In the genomic region with DNA sequence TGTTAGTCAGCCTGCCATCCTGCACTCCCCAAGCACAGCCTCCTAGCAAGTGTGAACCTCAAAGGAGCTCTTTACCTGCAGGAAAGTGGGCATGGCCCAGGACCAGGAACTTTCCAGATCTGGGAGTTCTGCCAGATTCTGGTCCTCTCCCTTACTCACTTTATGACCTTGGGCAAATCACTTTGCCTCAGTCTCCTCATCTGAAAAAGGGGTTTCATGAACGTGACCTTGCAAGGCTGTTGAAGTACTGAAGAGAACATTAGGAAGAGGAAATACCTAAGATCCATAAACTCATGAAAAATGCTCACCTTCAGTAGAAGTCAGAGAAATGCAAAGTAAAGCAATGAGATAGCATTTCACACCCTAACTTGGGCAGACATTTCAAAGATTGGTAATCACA, we compare ENCODE assay signal across 2 cellular contexts.
A peak's percentile ranks its signal among the peaks of the same experiment; 100 is the strongest.
TF ChIP-seq lines count a peak whose summit lies in the region.

No MANE protein-coding gene starts in this region.

TF ChIP-seq in HepG2, 621 proteins besides CTCF, POLR2A, EP300 and RAD21:
- TF ChIP-seq, protein P1, sequence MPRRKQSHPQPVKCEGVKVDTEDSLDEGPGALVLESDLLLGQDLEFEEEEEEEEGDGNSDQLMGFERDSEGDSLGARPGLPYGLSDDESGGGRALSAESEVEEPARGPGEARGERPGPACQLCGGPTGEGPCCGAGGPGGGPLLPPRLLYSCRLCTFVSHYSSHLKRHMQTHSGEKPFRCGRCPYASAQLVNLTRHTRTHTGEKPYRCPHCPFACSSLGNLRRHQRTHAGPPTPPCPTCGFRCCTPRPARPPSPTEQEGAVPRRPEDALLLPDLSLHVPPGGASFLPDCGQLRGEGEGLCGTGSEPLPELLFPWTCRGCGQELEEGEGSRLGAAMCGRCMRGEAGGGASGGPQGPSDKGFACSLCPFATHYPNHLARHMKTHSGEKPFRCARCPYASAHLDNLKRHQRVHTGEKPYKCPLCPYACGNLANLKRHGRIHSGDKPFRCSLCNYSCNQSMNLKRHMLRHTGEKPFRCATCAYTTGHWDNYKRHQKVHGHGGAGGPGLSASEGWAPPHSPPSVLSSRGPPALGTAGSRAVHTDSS (CRISPR knock-in tag; conservative IDR thresholded peaks at IDR 0.05), result no peak
- peak; percentile 76 for TF ChIP-seq ZNF629 (CRISPR knock-in tag; conservative IDR thresholded peaks at IDR 0.05)

TF ChIP-seq in K562, 482 proteins besides CTCF, POLR2A, EP300 and RAD21:
- TF ChIP-seq TBL1XR1 (IDR thresholded peaks at IDR 0.05; ENCODE audit: low read length in 2 of 2), result no peak
- peak; percentile 32 for TF ChIP-seq RBM25 (IDR thresholded peaks at IDR 0.05; ENCODE audit: low read depth, low read length, severe bottlenecking)
- no peak for TF ChIP-seq ZNF282 (CRISPR knock-in tag; IDR thresholded peaks at IDR 0.05)
- peak; percentile 70; the same call in 1 of the 2 replicates for TF ChIP-seq ESRRA (IDR thresholded peaks at IDR 0.05; ENCODE audit: borderline replicate concordance, low read depth)
